2 cellular contexts compared by ENCODE assay signal in genomic region chr16:1492082-1492922, GRCh38.
TF ChIP-seq lines count a peak whose summit lies in the region.

No MANE protein-coding gene starts in this region.

TF ChIP-seq in SK-N-SH, 30 proteins besides CTCF, POLR2A, EP300 and RAD21:
- no peak for TF ChIP-seq ZBTB33 (IDR thresholded peaks at IDR 0.05; ENCODE audit: borderline replicate concordance, low read depth)
- no peak for TF ChIP-seq GATA2 (CRISPR knock-in tag; IDR thresholded peaks at IDR 0.05)
- TF ChIP-seq ELF1 (IDR thresholded peaks at IDR 0.05) = no peak
- TF ChIP-seq, protein P1, sequence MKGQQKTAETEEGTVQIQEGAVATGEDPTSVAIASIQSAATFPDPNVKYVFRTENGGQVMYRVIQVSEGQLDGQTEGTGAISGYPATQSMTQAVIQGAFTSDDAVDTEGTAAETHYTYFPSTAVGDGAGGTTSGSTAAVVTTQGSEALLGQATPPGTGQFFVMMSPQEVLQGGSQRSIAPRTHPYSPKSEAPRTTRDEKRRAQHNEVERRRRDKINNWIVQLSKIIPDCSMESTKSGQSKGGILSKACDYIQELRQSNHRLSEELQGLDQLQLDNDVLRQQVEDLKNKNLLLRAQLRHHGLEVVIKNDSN (IDR thresholded peaks at IDR 0.05; ENCODE audit: borderline replicate concordance, low read depth) = no peak
- TF ChIP-seq FOSL2 (IDR thresholded peaks at IDR 0.05; ENCODE audit: borderline replicate concordance, low read depth) = no peak
- TF ChIP-seq, protein P2, sequence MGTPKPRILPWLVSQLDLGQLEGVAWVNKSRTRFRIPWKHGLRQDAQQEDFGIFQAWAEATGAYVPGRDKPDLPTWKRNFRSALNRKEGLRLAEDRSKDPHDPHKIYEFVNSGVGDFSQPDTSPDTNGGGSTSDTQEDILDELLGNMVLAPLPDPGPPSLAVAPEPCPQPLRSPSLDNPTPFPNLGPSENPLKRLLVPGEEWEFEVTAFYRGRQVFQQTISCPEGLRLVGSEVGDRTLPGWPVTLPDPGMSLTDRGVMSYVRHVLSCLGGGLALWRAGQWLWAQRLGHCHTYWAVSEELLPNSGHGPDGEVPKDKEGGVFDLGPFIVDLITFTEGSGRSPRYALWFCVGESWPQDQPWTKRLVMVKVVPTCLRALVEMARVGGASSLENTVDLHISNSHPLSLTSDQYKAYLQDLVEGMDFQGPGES (IDR thresholded peaks at IDR 0.05; ENCODE audit: low read depth, low read length) = no peak
- TF ChIP-seq MEF2A (IDR thresholded peaks at IDR 0.05; ENCODE audit: borderline replicate concordance, low read depth) = no peak

TF ChIP-seq in SK-N-SH treated with all-trans-retinoic acid at 6 μM for 48 hours, 23 proteins besides CTCF, POLR2A, EP300 and RAD21:
- TF ChIP-seq ZC3H10 (CRISPR knock-in tag; IDR thresholded peaks at IDR 0.05) (no peak), TSHZ2 (CRISPR knock-in tag; IDR thresholded peaks at IDR 0.05) (no peak), ISL1 (CRISPR knock-in tag; IDR thresholded peaks at IDR 0.05) (no peak), BACH2 (CRISPR knock-in tag; IDR thresholded peaks at IDR 0.05; ENCODE audit: borderline replicate concordance) (no peak), ZNF565 (CRISPR knock-in tag; conservative IDR thresholded peaks at IDR 0.05; ENCODE audit: low read depth) (no peak), ZNF70 (CRISPR knock-in tag; IDR thresholded peaks at IDR 0.05) (no peak), ZFP3 (CRISPR knock-in tag; IDR thresholded peaks at IDR 0.05) (no peak), GLIS3 (CRISPR knock-in tag; IDR thresholded peaks at IDR 0.05) (no peak), CREB5 (CRISPR knock-in tag; IDR thresholded peaks at IDR 0.05; ENCODE audit: low read depth) (no peak), ARNTL (CRISPR knock-in tag; IDR thresholded peaks at IDR 0.05; ENCODE audit: borderline replicate concordance, low read depth) (no peak), OSR1 (CRISPR knock-in tag; IDR thresholded peaks at IDR 0.05) (no peak), CSRNP3 (CRISPR knock-in tag; IDR thresholded peaks at IDR 0.05) (no peak), ZNF8 (CRISPR knock-in tag; IDR thresholded peaks at IDR 0.05) (no peak)
